In genomic region chr3:42749753-42750231, GRCh38 we compare ENCODE assay signal across 8 cellular contexts. TPM values are rescaled to one million over a fixed set of nuclear protein-coding genes. Genes with fewer than 3 reads are reported as not detected.
DNase-seq lines count a peak whose midpoint lies in the region; ATAC-seq, FAIRE-seq and TF ChIP-seq lines count a peak whose summit lies in the region.

No MANE protein-coding gene starts in this region.

- TF ChIP-seq EP300 in GM12878 (IDR thresholded peaks at IDR 0.05; ENCODE audit: borderline replicate concordance in 1 of 2, control insufficient read depth in 1 of 2, low read depth in 2 of 2, low read length in 2 of 2) = no peak

- TF ChIP-seq CTCF in BJ (IDR thresholded peaks at IDR 0.05; ENCODE audit: insufficient read depth, low read depth, low read length) (peak; percentile 72), GM12878 (IDR thresholded peaks at IDR 0.05 in 2 of 3, conservative IDR thresholded peaks at IDR 0.05 in 1 of 3; ENCODE audit: control insufficient read depth in 2 of 3, extremely low read depth in 1 of 3, insufficient read depth in 1 of 3, low read depth in 3 of 3, low read length in 3 of 3) (peak; percentile 43 to 54 (median 53); a peak in 5 of 6 replicates)

- H3K9ac ChIP-seq in GM12878 (ENCODE audit: control insufficient read depth, insufficient read depth, low read length) = no peak overlapping the region

- H3K36me3 ChIP-seq in BJ (ENCODE audit: control insufficient read depth, insufficient read depth, low read length) (no peaks in the 10 kb centered on the region), GM12878 (ENCODE audit: control insufficient read depth in 2 of 2, insufficient read depth in 2 of 2, low read length in 1 of 2) (no peaks in the 10 kb centered on the region)

- no peaks in the 10 kb centered on the region for H3K79me2 ChIP-seq in GM12878 (ENCODE audit: control insufficient read depth, insufficient read depth, low read length)

- intact Hi-C loops in GM12878 (cut with micrococcal nuclease; ENCODE audit: unreplicated experiment) = loop anchor here (10.0 kb wide), 1 partner anchor 205 kb away; no protein-coding TSS in a partner anchor

- WGBS in GM12878 (ENCODE audit: insufficient coverage, insufficient replicate concordance, low lambda C conversion rate, missing lambda C conversion rate) = 54% methylated on average over 10 of the region's 10 CpGs

- H3K4me1 ChIP-seq in GM12878 (ENCODE audit: control insufficient read depth, insufficient read depth, low read length) = no peaks in the 10 kb centered on the region

- POLR2A ChIA-PET in BJ (lab: Charles Lee) (no interaction called here), GM12878 (lab: Charles Lee) (no interaction called here)

- ATAC-seq in GM12878 (peak; percentile 59), HG03025 (IDR thresholded peaks at IDR 0.05; ENCODE audit: low FRiP score, unreplicated experiment) (no peak), HG03196 (IDR thresholded peaks at IDR 0.05; ENCODE audit: unreplicated experiment) (no peak)

- CTCF ChIA-PET in BJ (lab: Yijun Ruan, JAX) (interaction anchor here (0.7 to 1.3 kb wide), 9 partner anchors 9 to 169 kb away, joined by 3 to 5 read pairs (median 3); partner anchors contain the start of gene SEC22C), GM12878 (lab: Yijun Ruan, JAX) (interaction anchor here (1.2 to 1.5 kb wide), 2 partner anchors 8 to 90 kb away, joined by 3 to 5 read pairs; no protein-coding TSS in a partner anchor)

- no peaks in the 10 kb centered on the region for H3K9me3 ChIP-seq in GM12878 (replicated peaks; ENCODE audit: control insufficient read depth, insufficient read depth, low read length)

- no peak for FAIRE-seq in GM12878 (lab: Jason Lieb, UNC)

- H3K4me3 ChIP-seq in BJ (ENCODE audit: low read depth, low read length) (no peak overlapping the region), GM12878 (no peak overlapping the region)

- no peak for DNase-seq in BJ (ENCODE audit: low read depth)
- peak; percentile 64 for DNase-seq in KBM-7
- no peak for DNase-seq in GM12878 (ENCODE audit: low read depth, low spot score)
- no peak for DNase-seq in NCI-H446 (lab: John Stamatoyannopoulos, UW)
- no peak for DNase-seq in NCI-H748 (lab: John Stamatoyannopoulos, UW; ENCODE audit: unreplicated experiment)

- RAD21 ChIA-PET in GM12878 (lab: Charles Lee; ENCODE audit: unreplicated experiment) = no interaction called here

- H2AFZ ChIP-seq in GM12878 (ENCODE audit: control insufficient read depth, low read depth, low read length) = no peak overlapping the region

- H3K27me3 ChIP-seq in BJ (ENCODE audit: control insufficient read depth, insufficient read depth, low read length) (peaks cover 4% of the 10 kb centered on the region; the same call in 1 of the 2 replicates), GM12878 (replicated peaks in 1 of 2; ENCODE audit: control insufficient read depth in 2 of 2, insufficient read depth in 2 of 2, low read length in 1 of 2) (no peaks in the 10 kb centered on the region), layer of hippocampus (ENCODE audit: control insufficient read depth, insufficient read depth, low read length) (no peaks in the 10 kb centered on the region)

- SMC1A ChIA-PET in GM12878 (lab: Charles Lee; ENCODE audit: uncharacterized antibody, unreplicated experiment) = interaction anchor here (0.5 to 0.9 kb wide), 2 partner anchors 39 to 104 kb away, joined by 3 read pairs; no protein-coding TSS in a partner anchor

- no peak overlapping the region for H3K4me2 ChIP-seq in GM12878 (ENCODE audit: control insufficient read depth, insufficient read depth)

- BruUV-seq in GM12878 (replicated peaks; lab: Mats Ljungman, UMichigan) = no TSS peak

- no peak overlapping the region for H3K27ac ChIP-seq in GM12878 (ENCODE audit: control insufficient read depth, insufficient read depth)
- peak overlapping the region; percentile 49 for H3K27ac ChIP-seq in layer of hippocampus (ENCODE audit: low read depth, low read length)

- peak; percentile 46 for TF ChIP-seq RAD21 in GM12878 (IDR thresholded peaks at IDR 0.05; ENCODE audit: insufficient read depth, low read depth, low read length)

- no peak for TF ChIP-seq POLR2A in GM12878 (IDR thresholded peaks at IDR 0.05; ENCODE audit: low read depth, low read length)

- in situ Hi-C loops in KBM-7 (cut with MboI; ENCODE audit: low pct_unique_long_range_greater_than_20kb, low sequenced_read_pairs) = loop anchor here (25.0 kb wide), 1 partner anchor 487 kb away; the partner anchor contains the start of gene CCK
- in situ Hi-C loops in GM12878 (cut with MboI) = loop anchor here (10.0 kb wide), 1 partner anchor 175 kb away; no protein-coding TSS in a partner anchor

- H4K20me1 ChIP-seq in GM12878 (ENCODE audit: control insufficient read depth, insufficient read depth) = no peaks in the 10 kb centered on the region

RNA-seq across cellular contexts. Expression of gene CCDC13, which starts 23.3 kb away (rescaled TPM):
- polyA plus RNA-seq in BJ (2011; rRNA removed) = 0.16 and 0.18 TPM in 2 replicates
- 0.28 TPM in 1 of 2 replicates, not detected in the other for polyA minus RNA-seq in BJ (2011; rRNA and poly(A)+ RNA removed)
- not detected in 2 replicates for total RNA-seq in GM12878 (2013; cell fraction: nucleolus; rRNA removed)
- total RNA-seq in GM12878 (2014; rRNA removed) = 0.33 TPM in 1 of 2 replicates, not detected in the other
- total RNA-seq in GM12878 (2014; rRNA removed; fragmentation: Illumina TruSeq; extraction: Trizol) = 0.13 TPM in 1 of 2 replicates, not detected in the other
- 0.16 TPM in 1 of 2 replicates, not detected in the other for total RNA-seq in GM12878 (2021)
- polyA plus RNA-seq in GM12878 (2011; ENCODE audit: low read depth) = not detected
- 0.29 and 0.81 TPM in 2 replicates for polyA plus RNA-seq in GM12878 (2011; rRNA removed)
- 0.32 and 0.33 TPM in 2 replicates for polyA plus RNA-seq in GM12878 (2011; cell fraction: cytosol; rRNA removed)
- 1.1 TPM in 2 replicates for polyA plus RNA-seq in GM12878 (2011; cell fraction: nucleus; rRNA removed)
- polyA plus RNA-seq in GM12878 (2012) = 0.34 and 0.37 TPM in 2 replicates
- polyA plus RNA-seq in GM12878 (2014; fragmentation: Illumina TruSeq; extraction: Trizol) = 0.14 and 0.31 TPM in 2 replicates
- under 1 TPM in 1 of 2 experiments, not detected in 1; 0.35 TPM for polyA plus RNA-seq in GM12878 (2014; fragmentation: Nextera tagmentation; extraction: Ambion mirVana)
- 0.69 and 0.81 TPM in 2 replicates for polyA plus RNA-seq in GM12878 (2014; rRNA removed)
- under 1 TPM in 1 of 2 experiments, not detected in 1; 0.19 TPM for polyA plus RNA-seq in GM12878 (2016; fragmentation: Nextera tagmentation; extraction: Ambion mirVana)
- polyA minus RNA-seq in GM12878 (2011; rRNA and poly(A)+ RNA removed) = 0.46 TPM in 1 of 2 replicates, not detected in the other
- polyA minus RNA-seq in GM12878 (2011; cell fraction: cytosol; rRNA and poly(A)+ RNA removed) = not detected in 2 replicates
- 0.48 TPM in 1 of 2 replicates, not detected in the other for polyA minus RNA-seq in GM12878 (2011; cell fraction: nucleus; rRNA and poly(A)+ RNA removed)

RNA-seq across cellular contexts. Expression of gene HHATL, which starts 47.2 kb away (rescaled TPM):
- polyA plus RNA-seq in BJ (2011; rRNA removed) (not detected in 2 replicates), GM12878 (2011; rRNA removed) (not detected in 2 replicates), GM12878 (2014; fragmentation: Illumina TruSeq; extraction: Trizol) (not detected in 2 replicates), GM12878 (2014; fragmentation: Nextera tagmentation; extraction: Ambion mirVana) (not detected), GM12878 (2014; rRNA removed) (not detected in 2 replicates), GM12878 (2016; fragmentation: Nextera tagmentation; extraction: Ambion mirVana) (not detected)
- polyA minus RNA-seq in BJ (2011; rRNA and poly(A)+ RNA removed) = not detected in 2 replicates
- not detected in 2 replicates for total RNA-seq in GM12878 (2013; cell fraction: nucleolus; rRNA removed)
- total RNA-seq in GM12878 (2014; rRNA removed) (not detected in 2 replicates), GM12878 (2014; rRNA removed; fragmentation: Illumina TruSeq; extraction: Trizol) (not detected in 2 replicates), GM12878 (2021) (not detected in 2 replicates)
- polyA plus RNA-seq in GM12878 (2011; ENCODE audit: low read depth) = not detected
- polyA plus RNA-seq in GM12878 (2011; cell fraction: cytosol; rRNA removed) = not detected in 2 replicates
- polyA plus RNA-seq in GM12878 (2011; cell fraction: nucleus; rRNA removed) = 0.21 TPM in 1 of 2 replicates, not detected in the other
- polyA plus RNA-seq in GM12878 (2012) = not detected in 2 replicates
- polyA minus RNA-seq in GM12878 (2011; rRNA and poly(A)+ RNA removed) = not detected in 2 replicates
- not detected in 2 replicates for polyA minus RNA-seq in GM12878 (2011; cell fraction: cytosol; rRNA and poly(A)+ RNA removed)
- polyA minus RNA-seq in GM12878 (2011; cell fraction: nucleus; rRNA and poly(A)+ RNA removed) = not detected in 2 replicates

RNA-seq across cellular contexts. Expression of gene HIGD1A, which starts 54.5 kb away (rescaled TPM):
- polyA plus RNA-seq in BJ (2011; rRNA removed) = 51.1 and 144 TPM in 2 replicates
- polyA minus RNA-seq in BJ (2011; rRNA and poly(A)+ RNA removed) = 12.7 and 17.1 TPM in 2 replicates
- total RNA-seq in GM12878 (2013; cell fraction: nucleolus; rRNA removed) = 16.7 and 20.1 TPM in 2 replicates
- total RNA-seq in GM12878 (2014; rRNA removed) = 91.6 and 116 TPM in 2 replicates
- 132 and 135 TPM in 2 replicates for total RNA-seq in GM12878 (2014; rRNA removed; fragmentation: Illumina TruSeq; extraction: Trizol)
- total RNA-seq in GM12878 (2021) = 68.2 and 73.9 TPM in 2 replicates
- 66.9 TPM for polyA plus RNA-seq in GM12878 (2011; ENCODE audit: low read depth)
- polyA plus RNA-seq in GM12878 (2011; rRNA removed) = 179 and 268 TPM in 2 replicates
- 48.2 and 57.0 TPM in 2 replicates for polyA plus RNA-seq in GM12878 (2011; cell fraction: cytosol; rRNA removed)
- 41.2 and 48.6 TPM in 2 replicates for polyA plus RNA-seq in GM12878 (2011; cell fraction: nucleus; rRNA removed)
- 71.3 and 86.8 TPM in 2 replicates for polyA plus RNA-seq in GM12878 (2012)
- polyA plus RNA-seq in GM12878 (2014; fragmentation: Illumina TruSeq; extraction: Trizol) = 171 and 178 TPM in 2 replicates
- polyA plus RNA-seq in GM12878 (2014; fragmentation: Nextera tagmentation; extraction: Ambion mirVana) = 100 to 1,000 TPM; 405 to 487 TPM
- polyA plus RNA-seq in GM12878 (2014; rRNA removed) = 90.3 and 119 TPM in 2 replicates
- polyA plus RNA-seq in GM12878 (2016; fragmentation: Nextera tagmentation; extraction: Ambion mirVana) = 100 to 1,000 TPM; 254 to 271 TPM
- 28.0 and 49.1 TPM in 2 replicates for polyA minus RNA-seq in GM12878 (2011; rRNA and poly(A)+ RNA removed)
- polyA minus RNA-seq in GM12878 (2011; cell fraction: cytosol; rRNA and poly(A)+ RNA removed) = 19.1 and 19.4 TPM in 2 replicates
- 8.6 and 14.2 TPM in 2 replicates for polyA minus RNA-seq in GM12878 (2011; cell fraction: nucleus; rRNA and poly(A)+ RNA removed)

RNA-seq across cellular contexts. Expression of gene ACKR2, which starts 59.5 kb away (rescaled TPM):
- 0.15 TPM in 1 of 2 replicates, not detected in the other for polyA plus RNA-seq in BJ (2011; rRNA removed)
- polyA minus RNA-seq in BJ (2011; rRNA and poly(A)+ RNA removed) = 0.51 TPM in 1 of 2 replicates, not detected in the other
- 1.2 and 2.2 TPM in 2 replicates for total RNA-seq in GM12878 (2013; cell fraction: nucleolus; rRNA removed)
- 0.05 TPM in 1 of 2 replicates, not detected in the other for total RNA-seq in GM12878 (2014; rRNA removed)
- total RNA-seq in GM12878 (2014; rRNA removed; fragmentation: Illumina TruSeq; extraction: Trizol) = 0.18 TPM in 1 of 2 replicates, not detected in the other
- 0.36 and 0.82 TPM in 2 replicates for total RNA-seq in GM12878 (2021)
- polyA plus RNA-seq in GM12878 (2011; ENCODE audit: low read depth) = not detected
- polyA plus RNA-seq in GM12878 (2011; rRNA removed) = 0.13 and 0.35 TPM in 2 replicates
- polyA plus RNA-seq in GM12878 (2011; cell fraction: cytosol; rRNA removed) = 0.06 and 0.10 TPM in 2 replicates
- polyA plus RNA-seq in GM12878 (2011; cell fraction: nucleus; rRNA removed) = 0.31 and 0.36 TPM in 2 replicates
- 0.18 and 0.30 TPM in 2 replicates for polyA plus RNA-seq in GM12878 (2012)
- polyA plus RNA-seq in GM12878 (2014; fragmentation: Illumina TruSeq; extraction: Trizol) = 0.28 and 0.36 TPM in 2 replicates
- polyA plus RNA-seq in GM12878 (2014; fragmentation: Nextera tagmentation; extraction: Ambion mirVana) = under 1 TPM; 0.05 TPM
- polyA plus RNA-seq in GM12878 (2014; rRNA removed) = 0.10 and 0.91 TPM in 2 replicates
- under 1 TPM in 1 of 2 experiments, not detected in 1; 0.17 TPM for polyA plus RNA-seq in GM12878 (2016; fragmentation: Nextera tagmentation; extraction: Ambion mirVana)
- polyA minus RNA-seq in GM12878 (2011; rRNA and poly(A)+ RNA removed) = 0.22 and 0.36 TPM in 2 replicates
- not detected in 2 replicates for polyA minus RNA-seq in GM12878 (2011; cell fraction: cytosol; rRNA and poly(A)+ RNA removed)
- 0.36 and 0.77 TPM in 2 replicates for polyA minus RNA-seq in GM12878 (2011; cell fraction: nucleus; rRNA and poly(A)+ RNA removed)
